Comparison of ENCODE assay signal across 6 cellular contexts in the genomic region with DNA sequence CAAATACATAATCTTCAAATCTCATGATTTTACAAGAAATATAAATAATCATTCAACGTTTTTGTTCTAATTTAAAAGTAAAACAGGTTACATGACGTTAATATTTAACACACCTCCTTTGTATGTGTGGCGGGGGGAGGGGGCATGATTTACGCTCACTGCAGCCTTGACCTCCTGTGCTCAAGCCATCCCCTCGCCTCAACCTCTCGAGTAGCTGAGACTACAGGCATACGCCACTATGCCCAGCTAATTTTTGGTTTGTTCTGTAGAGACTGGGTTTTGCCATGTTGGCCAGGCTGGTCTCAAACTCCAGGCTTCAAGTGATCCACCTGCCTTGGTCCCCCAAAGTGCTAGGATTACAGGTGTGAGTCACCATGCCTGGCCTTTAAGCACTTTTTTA. TPM values are rescaled to one million over a fixed set of nuclear protein-coding genes. Genes with fewer than 3 reads are reported as not detected.
"Had no signal": no experiment of that assay in that cellular context is flagged by ENCODE, and none has a peak within 500 bp of the region (broad histone marks: within the 10 kb centered on the region; RNA-seq: fewer than 3 reads in every experiment).

No MANE protein-coding gene starts in this region.

- DNase-seq: GM23248, H9, HCEC 1CT, IMR-90 had no signal

- H3K9me3 Mint-ChIP-seq: H9 had no signal

- ATAC-seq: K562 had no signal

- H3K27ac Mint-ChIP-seq: H9 had no signal

- H3K4me3 Mint-ChIP-seq: H9 had no signal

RNA-seq across cellular contexts. Expression of a gene that starts 7.2 kb away (rescaled TPM):
- total RNA-seq: HT-29 had no signal
